10 cellular contexts compared by ENCODE assay signal in genomic region chr9:113350937-113351336, GRCh38. TPM values are rescaled to one million over a fixed set of nuclear protein-coding genes. Genes with fewer than 3 reads are reported as not detected.
A peak's percentile ranks its signal among the peaks of the same experiment; 100 is the strongest.
DNase-seq lines count a peak whose midpoint lies in the region; ATAC-seq and TF ChIP-seq lines count a peak whose summit lies in the region.
"Had no signal": no experiment of that assay in that cellular context is flagged by ENCODE, and none has a peak within 500 bp of the region (broad histone marks: within the 10 kb centered on the region; RNA-seq: fewer than 3 reads in every experiment).

No MANE protein-coding gene starts in this region.

- ATAC-seq in GM19395 (IDR thresholded peaks at IDR 0.05; ENCODE audit: unreplicated experiment) (peak; percentile 41), gastroesophageal sphincter (no peak), GM18520 (IDR thresholded peaks at IDR 0.05; ENCODE audit: unreplicated experiment) (no peak)
- peak; percentile 80 for ATAC-seq in activated naive CD8-positive, alpha-beta T cell treated with anti-CD3 and anti-CD28 coated beads, Interleukin-2, amount 50 U/mL, for 24 hours

- POLR2A ChIA-PET in HEK293T (lab: Yijun Ruan, JAX), result interaction anchor here (0.9 to 3.9 kb wide), 2 partner anchors 11 to 76 kb away, joined by 4 to 25 read pairs; partner anchors contain the start of genes CDC26 and WDR31

- no peak overlapping the region for H3K27ac ChIP-seq in gastroesophageal sphincter
- H3K27ac ChIP-seq: ascending aorta had no signal

- peaks cover 0 to 16% (median 4%) of the 10 kb centered on the region in 3 donors for H3K4me1 ChIP-seq in gastroesophageal sphincter

- H3K4me1 Mint-ChIP-seq in activated naive CD8-positive, alpha-beta T cell treated with anti-CD3 and anti-CD28 coated beads, Interleukin-2, amount 50 U/mL, for 24 hours, result peaks cover 53% of the 10 kb centered on the region

- no peak for TF ChIP-seq EP300 in gastroesophageal sphincter (IDR thresholded peaks at IDR 0.05)

- TF ChIP-seq POLR2A in gastroesophageal sphincter (IDR thresholded peaks at IDR 0.05), result no peak

- TF ChIP-seq CTCF in gastroesophageal sphincter (IDR thresholded peaks at IDR 0.05), result no peak

- peaks cover under 1% of the 10 kb centered on the region for H3K36me3 Mint-ChIP-seq in activated naive CD8-positive, alpha-beta T cell treated with anti-CD3 and anti-CD28 coated beads, Interleukin-2, amount 50 U/mL, for 24 hours (ENCODE audit: low read depth)

- H3K9me3 ChIP-seq in gastroesophageal sphincter, result no peaks in the 10 kb centered on the region
- H3K9me3 ChIP-seq: ascending aorta had no signal

- no peaks in the 10 kb centered on the region for H3K36me3 ChIP-seq in gastroesophageal sphincter
- H3K36me3 ChIP-seq: ascending aorta had no signal

- H3K9me3 Mint-ChIP-seq in activated naive CD8-positive, alpha-beta T cell treated with anti-CD3 and anti-CD28 coated beads, Interleukin-2, amount 50 U/mL, for 24 hours, result no peaks in the 10 kb centered on the region

- peaks cover 66% of the 10 kb centered on the region for H3K27me3 ChIP-seq in gastroesophageal sphincter

- peaks cover 14% of the 10 kb centered on the region for H3K27me3 Mint-ChIP-seq in activated naive CD8-positive, alpha-beta T cell treated with anti-CD3 and anti-CD28 coated beads, Interleukin-2, amount 50 U/mL, for 24 hours

- CTCF ChIA-PET in HEK293T (lab: Yijun Ruan, JAX), result no interaction called here

- DNase-seq in AML-193 (lab: John Stamatoyannopoulos, UW), result peak; percentile 81 to 82
- peak; percentile 84 for DNase-seq in NOMO-1 treated with DMSO at 0.1 percent for 48 hours (lab: John Stamatoyannopoulos, UW; ENCODE audit: unreplicated experiment)
- DNase-seq in activated naive CD8-positive, alpha-beta T cell treated with anti-CD3 and anti-CD28 coated beads, Interleukin-2, amount 50 U/mL, for 24 hours, result peak; percentile 57
- DNase-seq in HEK293T (ENCODE audit: extremely low spot score), result no peak
- no peak for DNase-seq in AG08395 (ENCODE audit: low spot score)
- DNase-seq: IMR-90 had no signal

- WGBS in gastroesophageal sphincter (ENCODE audit: low coverage in 1 of 2), 2 donors, result 30 to 48% methylated on average over 2 to 5 of the region's 6 CpGs

- peak overlapping the region; percentile 94 for H3K27ac Mint-ChIP-seq in activated naive CD8-positive, alpha-beta T cell treated with anti-CD3 and anti-CD28 coated beads, Interleukin-2, amount 50 U/mL, for 24 hours

- H3K4me3 ChIP-seq in gastroesophageal sphincter, result no peak overlapping the region

- H3K4me3 Mint-ChIP-seq in activated naive CD8-positive, alpha-beta T cell treated with anti-CD3 and anti-CD28 coated beads, Interleukin-2, amount 50 U/mL, for 24 hours, result peak overlapping the region; percentile 84

TF ChIP-seq in HEK293T, 16 proteins besides CTCF, POLR2A, EP300 and RAD21:
- TF ChIP-seq TARDBP (IDR thresholded peaks at IDR 0.05) (no peak), FOXA1 (IDR thresholded peaks at IDR 0.05) (no peak), SUZ12 (IDR thresholded peaks at IDR 0.05) (no peak), BHLHE40 (IDR thresholded peaks at IDR 0.05; ENCODE audit: borderline replicate concordance) (no peak), NFRKB (IDR thresholded peaks at IDR 0.05) (no peak), L3MBTL2 (conservative IDR thresholded peaks at IDR 0.05) (no peak), PKNOX1 (IDR thresholded peaks at IDR 0.05) (no peak), ARNT (IDR thresholded peaks at IDR 0.05) (no peak), CTBP1 (IDR thresholded peaks at IDR 0.05; ENCODE audit: borderline replicate concordance) (no peak), LEF1 (IDR thresholded peaks at IDR 0.05; ENCODE audit: borderline replicate concordance) (no peak), ELF4 (IDR thresholded peaks at IDR 0.05) (no peak), FOXM1 (IDR thresholded peaks at IDR 0.05; ENCODE audit: borderline replicate concordance) (no peak), FOXK2 (IDR thresholded peaks at IDR 0.05) (no peak), ZNF384 (IDR thresholded peaks at IDR 0.05) (no peak), HDGF (IDR thresholded peaks at IDR 0.05; ENCODE audit: borderline replicate concordance) (no peak), SP1 (IDR thresholded peaks at IDR 0.05) (no peak)

RNA-seq across cellular contexts. Expression of gene BSPRY, which starts 1.6 kb away (rescaled TPM):
- total RNA-seq in gastroesophageal sphincter, result 1 to 10 TPM in 1 of 4 donors, under 1 TPM in 3; 0.16 to 4.0 (median 0.36) TPM
- total RNA-seq: ascending aorta, IMR-90 had no signal

RNA-seq across cellular contexts. Expression of gene WDR31, which starts 10.9 kb away (rescaled TPM):
- 1 to 10 TPM; 1.2 to 2.8 (median 2.3) TPM for total RNA-seq in gastroesophageal sphincter

RNA-seq across cellular contexts. Expression of gene HDHD3, which starts 25.8 kb away (rescaled TPM):
- total RNA-seq in gastroesophageal sphincter, result 10 to 100 TPM; 17.0 to 31.3 (median 25.1) TPM

RNA-seq across cellular contexts. Expression of gene RNF183, which starts 47.8 kb away (rescaled TPM):
- under 1 TPM in 1 of 4 donors, not detected in 3; 0.37 TPM for total RNA-seq in gastroesophageal sphincter
- total RNA-seq: ascending aorta, IMR-90 had no signal

RNA-seq across cellular contexts. Expression of gene ALAD, which starts 50.1 kb away (rescaled TPM):
- 10 to 100 TPM; 17.3 to 34.2 (median 17.9) TPM for total RNA-seq in gastroesophageal sphincter

Comparison
In these comparisons a context has a peak if more than half of its experiments do, and no peak if none do; other contexts are left out.
1. DNase-seq: peak in AML-193 (2 of 2), NOMO-1 treated with DMSO at 0.1 percent for 48 hours (single experiment) and activated naive CD8-positive, alpha-beta T cell treated with anti-CD3 and anti-CD28 coated beads, Interleukin-2, amount 50 U/mL, for 24 hours (single experiment); none in HEK293T (single experiment) and AG08395 (single experiment).
2. ATAC-seq: peak in GM19395 (single experiment) and activated naive CD8-positive, alpha-beta T cell treated with anti-CD3 and anti-CD28 coated beads, Interleukin-2, amount 50 U/mL, for 24 hours (single experiment); none in gastroesophageal sphincter (single experiment) and GM18520 (single experiment).